Comparison of ENCODE assay signal across 2 cellular contexts in the genomic region with DNA sequence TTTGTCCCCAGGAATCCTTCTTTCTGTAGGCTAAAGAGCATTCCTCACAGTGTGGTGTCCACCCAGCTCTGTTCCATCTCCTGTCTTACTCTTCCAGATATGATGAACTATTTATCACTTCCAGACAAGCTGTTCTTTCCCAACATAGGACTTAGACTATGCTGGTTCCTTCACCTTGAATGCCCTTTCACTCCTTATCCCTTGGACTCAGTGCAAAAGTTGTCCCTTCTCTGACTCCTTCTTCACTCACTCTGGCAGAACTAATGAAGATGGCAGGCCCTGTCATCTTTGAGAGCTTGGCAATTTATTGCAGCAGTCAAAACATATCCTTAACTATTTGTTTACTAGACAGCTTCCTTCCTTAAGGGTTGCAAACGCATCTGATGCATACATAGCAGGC.
TF ChIP-seq lines count a peak whose summit lies in the region.

No MANE protein-coding gene starts in this region.

TF ChIP-seq in HEK293T, 16 proteins besides CTCF, POLR2A, EP300 and RAD21:
- TF ChIP-seq FOXK2 (IDR thresholded peaks at IDR 0.05) = no peak
- TF ChIP-seq, protein P1, sequence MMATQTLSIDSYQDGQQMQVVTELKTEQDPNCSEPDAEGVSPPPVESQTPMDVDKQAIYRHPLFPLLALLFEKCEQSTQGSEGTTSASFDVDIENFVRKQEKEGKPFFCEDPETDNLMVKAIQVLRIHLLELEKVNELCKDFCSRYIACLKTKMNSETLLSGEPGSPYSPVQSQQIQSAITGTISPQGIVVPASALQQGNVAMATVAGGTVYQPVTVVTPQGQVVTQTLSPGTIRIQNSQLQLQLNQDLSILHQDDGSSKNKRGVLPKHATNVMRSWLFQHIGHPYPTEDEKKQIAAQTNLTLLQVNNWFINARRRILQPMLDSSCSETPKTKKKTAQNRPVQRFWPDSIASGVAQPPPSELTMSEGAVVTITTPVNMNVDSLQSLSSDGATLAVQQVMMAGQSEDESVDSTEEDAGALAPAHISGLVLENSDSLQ (IDR thresholded peaks at IDR 0.05) = peak; percentile 23; the same call in 1 of the 2 replicates

TF ChIP-seq in K562, 482 proteins besides CTCF, POLR2A, EP300 and RAD21:
- TF ChIP-seq BHLHE40 (IDR thresholded peaks at IDR 0.05; ENCODE audit: low read length) = no peak
- TF ChIP-seq, protein P2, sequence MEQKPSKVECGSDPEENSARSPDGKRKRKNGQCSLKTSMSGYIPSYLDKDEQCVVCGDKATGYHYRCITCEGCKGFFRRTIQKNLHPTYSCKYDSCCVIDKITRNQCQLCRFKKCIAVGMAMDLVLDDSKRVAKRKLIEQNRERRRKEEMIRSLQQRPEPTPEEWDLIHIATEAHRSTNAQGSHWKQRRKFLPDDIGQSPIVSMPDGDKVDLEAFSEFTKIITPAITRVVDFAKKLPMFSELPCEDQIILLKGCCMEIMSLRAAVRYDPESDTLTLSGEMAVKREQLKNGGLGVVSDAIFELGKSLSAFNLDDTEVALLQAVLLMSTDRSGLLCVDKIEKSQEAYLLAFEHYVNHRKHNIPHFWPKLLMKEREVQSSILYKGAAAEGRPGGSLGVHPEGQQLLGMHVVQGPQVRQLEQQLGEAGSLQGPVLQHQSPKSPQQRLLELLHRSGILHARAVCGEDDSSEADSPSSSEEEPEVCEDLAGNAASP (IDR thresholded peaks at IDR 0.05) = peak; percentile 42; the same call in 1 of the 2 replicates
- no peak for TF ChIP-seq ZC3H4 (CRISPR knock-in tag; IDR thresholded peaks at IDR 0.05; ENCODE audit: borderline replicate concordance)
- TF ChIP-seq, protein P3, sequence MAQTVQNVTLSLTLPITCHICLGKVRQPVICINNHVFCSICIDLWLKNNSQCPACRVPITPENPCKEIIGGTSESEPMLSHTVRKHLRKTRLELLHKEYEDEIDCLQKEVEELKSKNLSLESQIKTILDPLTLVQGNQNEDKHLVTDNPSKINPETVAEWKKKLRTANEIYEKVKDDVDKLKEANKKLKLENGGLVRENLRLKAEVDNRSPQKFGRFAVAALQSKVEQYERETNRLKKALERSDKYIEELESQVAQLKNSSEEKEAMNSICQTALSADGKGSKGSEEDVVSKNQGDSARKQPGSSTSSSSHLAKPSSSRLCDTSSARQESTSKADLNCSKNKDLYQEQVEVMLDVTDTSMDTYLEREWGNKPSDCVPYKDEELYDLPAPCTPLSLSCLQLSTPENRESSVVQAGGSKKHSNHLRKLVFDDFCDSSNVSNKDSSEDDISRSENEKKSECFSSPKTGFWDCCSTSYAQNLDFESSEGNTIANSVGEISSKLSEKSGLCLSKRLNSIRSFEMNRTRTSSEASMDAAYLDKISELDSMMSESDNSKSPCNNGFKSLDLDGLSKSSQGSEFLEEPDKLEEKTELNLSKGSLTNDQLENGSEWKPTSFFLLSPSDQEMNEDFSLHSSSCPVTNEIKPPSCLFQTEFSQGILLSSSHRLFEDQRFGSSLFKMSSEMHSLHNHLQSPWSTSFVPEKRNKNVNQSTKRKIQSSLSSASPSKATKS (CRISPR knock-in tag; IDR thresholded peaks at IDR 0.05) = no peak
- no peak for TF ChIP-seq POLR2AphosphoS2 (IDR thresholded peaks at IDR 0.05; ENCODE audit: low read length)
- TF ChIP-seq, protein P4, sequence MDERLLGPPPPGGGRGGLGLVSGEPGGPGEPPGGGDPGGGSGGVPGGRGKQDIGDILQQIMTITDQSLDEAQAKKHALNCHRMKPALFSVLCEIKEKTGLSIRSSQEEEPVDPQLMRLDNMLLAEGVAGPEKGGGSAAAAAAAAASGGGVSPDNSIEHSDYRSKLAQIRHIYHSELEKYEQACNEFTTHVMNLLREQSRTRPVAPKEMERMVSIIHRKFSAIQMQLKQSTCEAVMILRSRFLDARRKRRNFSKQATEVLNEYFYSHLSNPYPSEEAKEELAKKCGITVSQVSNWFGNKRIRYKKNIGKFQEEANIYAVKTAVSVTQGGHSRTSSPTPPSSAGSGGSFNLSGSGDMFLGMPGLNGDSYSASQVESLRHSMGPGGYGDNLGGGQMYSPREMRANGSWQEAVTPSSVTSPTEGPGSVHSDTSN (CRISPR knock-in tag; IDR thresholded peaks at IDR 0.05; ENCODE audit: low read depth) = no peak
- TF ChIP-seq, protein P4 (tag; conservative IDR thresholded peaks at IDR 0.05; ENCODE audit: low read depth) = peak; percentile 80
- no peak for TF ChIP-seq ZEB2 (IDR thresholded peaks at IDR 0.05)
- peak; percentile 51 for TF ChIP-seq MEIS2 (IDR thresholded peaks at IDR 0.05; ENCODE audit: partially characterized antibody)
- TF ChIP-seq KAT8 (IDR thresholded peaks at IDR 0.05; ENCODE audit: low read depth) = no peak
- TF ChIP-seq ZNF217 (CRISPR knock-in tag; IDR thresholded peaks at IDR 0.05) = no peak
- no peak for TF ChIP-seq PCBP1 (IDR thresholded peaks at IDR 0.05; ENCODE audit: low read depth, low read length, poor library complexity, severe bottlenecking)
- TF ChIP-seq, protein P5, sequence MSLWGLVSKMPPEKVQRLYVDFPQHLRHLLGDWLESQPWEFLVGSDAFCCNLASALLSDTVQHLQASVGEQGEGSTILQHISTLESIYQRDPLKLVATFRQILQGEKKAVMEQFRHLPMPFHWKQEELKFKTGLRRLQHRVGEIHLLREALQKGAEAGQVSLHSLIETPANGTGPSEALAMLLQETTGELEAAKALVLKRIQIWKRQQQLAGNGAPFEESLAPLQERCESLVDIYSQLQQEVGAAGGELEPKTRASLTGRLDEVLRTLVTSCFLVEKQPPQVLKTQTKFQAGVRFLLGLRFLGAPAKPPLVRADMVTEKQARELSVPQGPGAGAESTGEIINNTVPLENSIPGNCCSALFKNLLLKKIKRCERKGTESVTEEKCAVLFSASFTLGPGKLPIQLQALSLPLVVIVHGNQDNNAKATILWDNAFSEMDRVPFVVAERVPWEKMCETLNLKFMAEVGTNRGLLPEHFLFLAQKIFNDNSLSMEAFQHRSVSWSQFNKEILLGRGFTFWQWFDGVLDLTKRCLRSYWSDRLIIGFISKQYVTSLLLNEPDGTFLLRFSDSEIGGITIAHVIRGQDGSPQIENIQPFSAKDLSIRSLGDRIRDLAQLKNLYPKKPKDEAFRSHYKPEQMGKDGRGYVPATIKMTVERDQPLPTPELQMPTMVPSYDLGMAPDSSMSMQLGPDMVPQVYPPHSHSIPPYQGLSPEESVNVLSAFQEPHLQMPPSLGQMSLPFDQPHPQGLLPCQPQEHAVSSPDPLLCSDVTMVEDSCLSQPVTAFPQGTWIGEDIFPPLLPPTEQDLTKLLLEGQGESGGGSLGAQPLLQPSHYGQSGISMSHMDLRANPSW (CRISPR knock-in tag; IDR thresholded peaks at IDR 0.05) = no peak
- TF ChIP-seq, protein P1 (IDR thresholded peaks at IDR 0.05) = 0 out of 2 replicates have a peak, but pooled peaks have one; percentile 25
- no peak for TF ChIP-seq NR3C1 (CRISPR knock-in tag; IDR thresholded peaks at IDR 0.05)
- peak; percentile 70; the same call in 1 of the 2 replicates for TF ChIP-seq ESRRA (IDR thresholded peaks at IDR 0.05; ENCODE audit: borderline replicate concordance, low read depth)
- no peak for TF ChIP-seq PHTF2 (CRISPR knock-in tag; IDR thresholded peaks at IDR 0.05)
TF ChIP-seq in K562: peak in this region for 5.
